Comparison of ENCODE assay signal across 29 cellular contexts in genomic region chr2:15601681-15602080, GRCh38.
"Had no signal": no experiment of that assay in that cellular context is flagged by ENCODE, and none has a peak within 500 bp of the region (broad histone marks: within the 10 kb centered on the region; RNA-seq: fewer than 3 reads in every experiment).

No MANE protein-coding gene starts in this region.

- H3K27ac ChIP-seq: stomach, suprapubic skin, testis, thoracic aorta, thyroid gland, tibial artery, tibial nerve, transverse colon, upper lobe of left lung, upper lobe of right lung, uterus, vagina had no signal

- H3K27me3 ChIP-seq: stomach, suprapubic skin, testis, thyroid gland, tibial artery, tibial nerve, transverse colon, upper lobe of left lung, upper lobe of right lung, uterus, vagina had no signal

- H3K4me3 Mint-ChIP-seq: stimulated activated effector memory CD8-positive, alpha-beta T cell treated with anti-CD3 and anti-CD28 coated beads, Interleukin-12 subunit alpha, Interleukin-12 subunit beta, amount 100 ng/mL, for 72 hours; stimulated activated memory B cell treated with anti-CD40 and anti-IgM and Interleukin-4, amounts not matched to agents 10 μg/mL and 1 μg/mL and 100 μg/mL, for 72 hours; stimulated activated naive B cell treated with anti-CD40 and anti-IgM and Interleukin-4, amounts not matched to agents 10 μg/mL and 1 μg/mL and 100 μg/mL, for 72 hours; stimulated activated naive CD8-positive, alpha-beta T cell treated with anti-CD3 and anti-CD28 coated beads, Interleukin-15, amount 100 ng/mL, for 72 hours; stimulated activated naive CD8-positive, alpha-beta T cell treated with anti-CD3 and anti-CD28 coated beads, Interleukin-15, Interleukin-2, amounts not matched to agents 100 ng/mL and 50 ng/mL, for 24 hours; type B pancreatic cell had no signal

- H3K27me3 Mint-ChIP-seq: stimulated activated memory B cell treated with anti-CD40 and anti-IgM and Interleukin-4, amounts not matched to agents 10 μg/mL and 1 μg/mL and 100 μg/mL, for 72 hours; stimulated activated naive B cell treated with anti-CD40 and anti-IgM and Interleukin-4, amounts not matched to agents 10 μg/mL and 1 μg/mL and 100 μg/mL, for 72 hours; stimulated activated naive CD8-positive, alpha-beta T cell treated with anti-CD3 and anti-CD28 coated beads, Interleukin-15, amount 100 ng/mL, for 72 hours; stimulated activated naive CD8-positive, alpha-beta T cell treated with anti-CD3 and anti-CD28 coated beads, Interleukin-15, Interleukin-2, amounts not matched to agents 100 ng/mL and 50 ng/mL, for 24 hours; type B pancreatic cell had no signal

- H3K4me1 Mint-ChIP-seq: stimulated activated memory B cell treated with anti-CD40 and anti-IgM and Interleukin-4, amounts not matched to agents 10 μg/mL and 1 μg/mL and 100 μg/mL, for 72 hours; stimulated activated naive CD8-positive, alpha-beta T cell treated with anti-CD3 and anti-CD28 coated beads, Interleukin-15, amount 100 ng/mL, for 72 hours had no signal

- H3K9me3 ChIP-seq: stomach, suprapubic skin, testis, thoracic aorta, thyroid gland, tibial artery, tibial nerve, transverse colon, upper lobe of left lung, upper lobe of right lung, uterus, vagina had no signal

- DNase-seq: stimulated activated CD4-positive, alpha-beta T cell treated with anti-CD3 and anti-CD28 coated beads, Interleukin-2, amount 100 ng/mL, for 48 hours; stimulated activated CD4-positive, alpha-beta T cell treated with anti-CD3 and anti-CD28 coated beads, Interleukin-4, amount 100 ng/mL, for 1 hour; stimulated activated CD4-positive, alpha-beta T cell treated with anti-CD3 and anti-CD28 coated beads, Interleukin-4, amount 100 ng/mL, for 24 hours; stimulated activated CD4-positive, alpha-beta T cell treated with anti-CD3 and anti-CD28 coated beads, Interleukin-4, amount 100 ng/mL, for 4 hours; stimulated activated CD8-positive, alpha-beta memory T cell treated with anti-CD3 and anti-CD28 coated beads, Interleukin-4, amount 100 ng/mL, for 48 hours; stimulated activated naive B cell treated with anti-CD40 and anti-IgM and Interleukin-4, amounts not matched to agents 10 μg/mL and 1 μg/mL and 100 μg/mL, for 72 hours; stimulated activated naive CD4-positive, alpha-beta T cell; stimulated activated naive CD4-positive, alpha-beta T cell treated with Interleukin-2 at 50 U/mL for 16 hours; stimulated activated naive CD8-positive, alpha-beta T cell treated with anti-CD3 and anti-CD28 coated beads, Interleukin-15, amount 100 ng/mL, for 72 hours; stimulated activated naive CD8-positive, alpha-beta T cell treated with anti-CD3 and anti-CD28 coated beads, Interleukin-15, Interleukin-2, amounts not matched to agents 100 U/mL and 50 U/mL, for 24 hours; stomach; substantia nigra; testis; thyroid gland; tibial artery; transverse colon; trophoblast cell; upper lobe of left lung; upper lobe of right lung; uterus had no signal

- H3K27ac Mint-ChIP-seq: stimulated activated effector memory CD8-positive, alpha-beta T cell treated with anti-CD3 and anti-CD28 coated beads, Interleukin-12 subunit alpha, Interleukin-12 subunit beta, amount 100 ng/mL, for 72 hours; stimulated activated memory B cell treated with anti-CD40 and anti-IgM and Interleukin-4, amounts not matched to agents 10 μg/mL and 1 μg/mL and 100 μg/mL, for 72 hours; stimulated activated naive B cell treated with anti-CD40 and anti-IgM and Interleukin-4, amounts not matched to agents 10 μg/mL and 1 μg/mL and 100 μg/mL, for 72 hours; stimulated activated naive CD8-positive, alpha-beta T cell treated with anti-CD3 and anti-CD28 coated beads, Interleukin-15, amount 100 ng/mL, for 72 hours; stimulated activated naive CD8-positive, alpha-beta T cell treated with anti-CD3 and anti-CD28 coated beads, Interleukin-15, Interleukin-2, amounts not matched to agents 100 ng/mL and 50 ng/mL, for 24 hours; type B pancreatic cell had no signal

- H3K9me3 Mint-ChIP-seq: stimulated activated effector memory CD8-positive, alpha-beta T cell treated with anti-CD3 and anti-CD28 coated beads, Interleukin-12 subunit alpha, Interleukin-12 subunit beta, amount 100 ng/mL, for 72 hours; stimulated activated memory B cell treated with anti-CD40 and anti-IgM and Interleukin-4, amounts not matched to agents 10 μg/mL and 1 μg/mL and 100 μg/mL, for 72 hours; stimulated activated naive B cell treated with anti-CD40 and anti-IgM and Interleukin-4, amounts not matched to agents 10 μg/mL and 1 μg/mL and 100 μg/mL, for 72 hours; stimulated activated naive CD8-positive, alpha-beta T cell treated with anti-CD3 and anti-CD28 coated beads, Interleukin-15, amount 100 ng/mL, for 72 hours; stimulated activated naive CD8-positive, alpha-beta T cell treated with anti-CD3 and anti-CD28 coated beads, Interleukin-15, Interleukin-2, amounts not matched to agents 100 ng/mL and 50 ng/mL, for 24 hours; type B pancreatic cell had no signal

- ATAC-seq: stimulated activated effector memory CD8-positive, alpha-beta T cell treated with anti-CD3 and anti-CD28 coated beads, Interleukin-12 subunit alpha, Interleukin-12 subunit beta, amount 100 ng/mL, for 72 hours; stimulated activated memory B cell treated with anti-CD40 and anti-IgM and Interleukin-4, amounts not matched to agents 10 μg/mL and 1 μg/mL and 100 μg/mL, for 72 hours; stimulated activated naive B cell treated with anti-CD40 and anti-IgM and Interleukin-4, amounts not matched to agents 10 μg/mL and 1 μg/mL and 100 μg/mL, for 72 hours; stimulated activated naive CD8-positive, alpha-beta T cell treated with anti-CD3 and anti-CD28 coated beads, Interleukin-15, amount 100 ng/mL, for 72 hours; stimulated activated naive CD8-positive, alpha-beta T cell treated with anti-CD3 and anti-CD28 coated beads, Interleukin-15, Interleukin-2, amounts not matched to agents 100 U/mL and 50 U/mL, for 24 hours; upper lobe of right lung had no signal

- FAIRE-seq: urothelium cell line had no signal
